In genomic region chr3:161400650-161401049, GRCh38 we compare ENCODE assay signal across 20 cellular contexts. TPM values are rescaled to one million over a fixed set of nuclear protein-coding genes. Genes with fewer than 3 reads are reported as not detected.
"Had no signal": no experiment of that assay in that cellular context is flagged by ENCODE, and none has a peak within 500 bp of the region (broad histone marks: within the 10 kb centered on the region; RNA-seq: fewer than 3 reads in every experiment).

No MANE protein-coding gene starts in this region.

- H3K27me3 ChIP-seq: MG63 had no signal

- H3K4me3 ChIP-seq: MG63 had no signal

- DNase-seq: IMR-90, Karpas-422, KG1, MG63, NCI-H1092, NCI-H1105 treated with DMSO at 0.1 percent for 48 hours, NCI-H1417 treated with DMSO at 0.1 percent for 48 hours, NCI-H146, NCI-H1694 treated with DMSO at 0.1 percent for 48 hours, NCI-H1930, NCI-H2081, NCI-H2107, NCI-H2227 treated with DMSO at 0.1 percent for 48 hours, NCI-H524 treated with DMSO at 0.1 percent for 48 hours, NCI-H69, NCI-H774, RPMI8226, SHP77 had no signal

- H3K36me3 ChIP-seq: MG63 had no signal

- H3K9me3 ChIP-seq: MG63 had no signal

RNA-seq across cellular contexts. Expression of gene SPTSSB, which starts 29.3 kb away (rescaled TPM):
- total RNA-seq: IMR-90, NCI-H460, SK-MEL-5 had no signal
- polyA plus RNA-seq: IMR-90 had no signal
